ENCODE assay signal across 24 cellular contexts in genomic region chr15:80563372-80563997, GRCh38.
"Had no signal": no experiment of that assay in that cellular context is flagged by ENCODE, and none has a peak within 500 bp of the region (broad histone marks: within the 10 kb centered on the region; RNA-seq: fewer than 3 reads in every experiment).

No MANE protein-coding gene starts in this region.

- H3K27me3 ChIP-seq: ascending aorta, hepatocyte, left lung, upper lobe of left lung had no signal

- H3K4me2 ChIP-seq: hepatocyte had no signal

- H3K36me3 Mint-ChIP-seq: activated naive CD4-positive, alpha-beta T cell treated with anti-CD3 and anti-CD28 coated beads, Interleukin-2, amount 10 ng/mL, durations not matched to agents 7 days and 5 days had no signal

- H3K9me3 Mint-ChIP-seq: activated CD4-positive, alpha-beta T cell treated with anti-CD3 and anti-CD28 coated beads, Interleukin-2, amount 10 ng/mL, durations not matched to agents 24 days and 14 days; activated naive CD4-positive, alpha-beta T cell treated with anti-CD3 and anti-CD28 coated beads, Interleukin-2, amount 10 ng/mL, durations not matched to agents 7 days and 5 days; activated T-cell treated with anti-CD3 and anti-CD28 coated beads, Interleukin-2, amount 50 U/mL, for 4 hours; endodermal cell; stimulated activated naive CD8-positive, alpha-beta T cell treated with anti-CD3 and anti-CD28 coated beads, Interleukin-15, amount 100 ng/mL, for 72 hours; T-helper 2 cell treated with Interferon-gamma antibody and Interleukin-4, amounts not matched to agents 5 μg/mL and 100 μg/mL, for 36 hours had no signal

- FAIRE-seq: kidney, small intestine had no signal

- H3K9me3 ChIP-seq: ascending aorta, left lung, prostate gland, thoracic aorta, upper lobe of left lung had no signal

- H3K4me3 ChIP-seq: ascending aorta, hepatocyte, left lung, prostate gland, thoracic aorta, upper lobe of left lung had no signal

- H3K79me2 ChIP-seq: hepatocyte had no signal

- H3K27ac Mint-ChIP-seq: activated CD4-positive, alpha-beta T cell treated with anti-CD3 and anti-CD28 coated beads, Interleukin-2, amount 10 ng/mL, durations not matched to agents 24 days and 14 days; activated CD8-positive, alpha-beta T cell treated with anti-CD3 and anti-CD28 coated beads, Interleukin-2, amount 10 ng/mL, durations not matched to agents 7 days and 5 days; activated naive CD4-positive, alpha-beta T cell treated with anti-CD3 and anti-CD28 coated beads, Interleukin-2, amount 10 ng/mL, durations not matched to agents 7 days and 5 days; endodermal cell; stimulated activated naive CD8-positive, alpha-beta T cell treated with anti-CD3 and anti-CD28 coated beads, Interleukin-15, amount 100 ng/mL, for 72 hours; T-helper 2 cell treated with Interferon-gamma antibody and Interleukin-4, amounts not matched to agents 5 μg/mL and 100 μg/mL, for 36 hours had no signal

- H3K4me1 ChIP-seq: ascending aorta, prostate gland had no signal

- H3K36me3 ChIP-seq: ascending aorta, left lung, prostate gland, thoracic aorta, upper lobe of left lung had no signal

- H3K4me3 Mint-ChIP-seq: activated CD4-positive, alpha-beta T cell treated with anti-CD3 and anti-CD28 coated beads, Interleukin-2, amount 10 ng/mL, durations not matched to agents 24 days and 14 days; activated CD8-positive, alpha-beta T cell treated with anti-CD3 and anti-CD28 coated beads, Interleukin-2, amount 10 ng/mL, durations not matched to agents 7 days and 5 days; activated naive CD4-positive, alpha-beta T cell treated with anti-CD3 and anti-CD28 coated beads, Interleukin-2, amount 10 ng/mL, durations not matched to agents 7 days and 5 days; activated T-cell treated with anti-CD3 and anti-CD28 coated beads, Interleukin-2, amount 50 U/mL, for 4 hours; endodermal cell; stimulated activated naive CD8-positive, alpha-beta T cell treated with anti-CD3 and anti-CD28 coated beads, Interleukin-15, amount 100 ng/mL, for 72 hours; T-helper 2 cell treated with Interferon-gamma antibody and Interleukin-4, amounts not matched to agents 5 μg/mL and 100 μg/mL, for 36 hours had no signal

- H3K4me1 Mint-ChIP-seq: activated CD4-positive, alpha-beta T cell treated with anti-CD3 and anti-CD28 coated beads, Interleukin-2, amount 10 ng/mL, durations not matched to agents 24 days and 14 days; activated naive CD4-positive, alpha-beta T cell treated with anti-CD3 and anti-CD28 coated beads, Interleukin-2, amount 10 ng/mL, durations not matched to agents 7 days and 5 days; stimulated activated naive CD8-positive, alpha-beta T cell treated with anti-CD3 and anti-CD28 coated beads, Interleukin-15, amount 100 ng/mL, for 72 hours had no signal

- H2AFZ ChIP-seq: hepatocyte had no signal

- DNase-seq: activated CD4-positive, alpha-beta T cell treated with anti-CD3 and anti-CD28 coated beads, Interleukin-2, amount 10 ng/mL, durations not matched to agents 24 days and 14 days; activated CD8-positive, alpha-beta T cell treated with anti-CD3 and anti-CD28 coated beads, Interleukin-2, amount 10 ng/mL, durations not matched to agents 7 days and 5 days; activated effector memory CD4-positive, alpha-beta T cell treated with Interleukin-2 at 50 U/mL for 16 hours; activated naive CD4-positive, alpha-beta T cell treated with anti-CD3 and anti-CD28 coated beads, Interleukin-2, amount 10 ng/mL, durations not matched to agents 7 days and 5 days; activated T-cell treated with anti-CD3 and anti-CD28 coated beads, Interleukin-2, amount 50 U/mL, for 4 hours; endodermal cell; foreskin fibroblast; kidney; left lung; mammary epithelial cell; midbrain; occipital lobe; right cardiac atrium; small intestine; stimulated activated CD4-positive, alpha-beta T cell treated with anti-CD3 and anti-CD28 coated beads, Interleukin-15, amount 100 ng/mL, for 24 hours; stimulated activated CD4-positive, alpha-beta T cell treated with anti-CD3 and anti-CD28 coated beads, Interleukin-2, amount 100 ng/mL, for 48 hours; stimulated activated naive CD8-positive, alpha-beta T cell treated with anti-CD3 and anti-CD28 coated beads, Interleukin-15, amount 100 ng/mL, for 72 hours; upper lobe of left lung had no signal

- ATAC-seq: activated CD8-positive, alpha-beta T cell treated with anti-CD3 and anti-CD28 coated beads, Interleukin-2, amount 10 ng/mL, durations not matched to agents 7 days and 5 days; activated T-cell treated with anti-CD3 and anti-CD28 coated beads, Interleukin-2, amount 50 U/mL, for 4 hours; left lung; right cardiac atrium; stimulated activated naive CD8-positive, alpha-beta T cell treated with anti-CD3 and anti-CD28 coated beads, Interleukin-15, amount 100 ng/mL, for 72 hours had no signal

- H3K27ac ChIP-seq: ascending aorta, epithelial cell of prostate, hepatocyte, left lung, prostate gland, thoracic aorta, upper lobe of left lung had no signal
